Comparison of ENCODE assay signal across 8 cellular contexts in genomic region chr7:94301024-94301588, GRCh38.
DNase-seq lines count a peak whose midpoint lies in the region; ATAC-seq, FAIRE-seq and TF ChIP-seq lines count a peak whose summit lies in the region.

No MANE protein-coding gene starts in this region.

- no peak for TF ChIP-seq CTCF in MCF 10A (IDR thresholded peaks at IDR 0.05; ENCODE audit: unreplicated experiment)
- TF ChIP-seq CTCF in kidney epithelial cell (IDR thresholded peaks at IDR 0.05; ENCODE audit: insufficient read depth, low read length, poor library complexity, severe bottlenecking) = no peak
- TF ChIP-seq CTCF in thoracic aorta (IDR thresholded peaks at IDR 0.05) = no peak

- H3K4me3 ChIP-seq in kidney epithelial cell (ENCODE audit: low read depth, low read length) (no peak overlapping the region), thoracic aorta (no peak overlapping the region)

- peak overlapping the region; percentile 88 to 93 for H3K27ac ChIP-seq in thoracic aorta

- H3K36me3 ChIP-seq in kidney epithelial cell (ENCODE audit: control insufficient read depth, insufficient read depth, low read length) (no peaks in the 10 kb centered on the region), thoracic aorta (no peaks in the 10 kb centered on the region)

- peak; percentile 33 for FAIRE-seq in HTR-8/SVneo (lab: Jason Lieb, UNC)

- intact Hi-C loops in MCF 10A (cut with micrococcal nuclease) = loop anchor here (2.0 kb wide), 1 partner anchor 34 kb away; no protein-coding TSS in a partner anchor

- ATAC-seq in thoracic aorta (ENCODE audit: insufficient number of reproducible peaks, low FRiP score, low read depth) (peak; percentile 63), GM18861 (IDR thresholded peaks at IDR 0.05; ENCODE audit: unreplicated experiment) (no peak), HG03457 (IDR thresholded peaks at IDR 0.05; ENCODE audit: unreplicated experiment) (no peak)
- no peak for ATAC-seq in activated CD8-positive, alpha-beta T cell treated with anti-CD3 and anti-CD28 coated beads, Interleukin-2, amount 10 ng/mL, durations not matched to agents 7 days and 5 days
- ATAC-seq in activated CD4-positive, CD25-positive, alpha-beta regulatory T cell treated with anti-CD3 and anti-CD28 coated beads, Interleukin-2, amount 50 U/mL, for 24 hours = no peak

- peaks cover 41 to 80% of the 10 kb centered on the region in 2 donors for H3K4me1 ChIP-seq in thoracic aorta (ENCODE audit: control insufficient read depth in 1 of 2, low read depth in 2 of 2)

- DNase-seq in HTR-8/SVneo (ENCODE audit: insufficient read length, low spot score) = peak; percentile 62
- peak; percentile 92 for DNase-seq in MCF 10A (ENCODE audit: unreplicated experiment)
- peak; percentile 88 for DNase-seq in kidney epithelial cell (ENCODE audit: low read depth)
- DNase-seq in thoracic aorta (ENCODE audit: low spot score) = peak; percentile 63
- no peak for DNase-seq in activated CD8-positive, alpha-beta T cell treated with anti-CD3 and anti-CD28 coated beads, Interleukin-2, amount 10 ng/mL, durations not matched to agents 7 days and 5 days

- peak overlapping the region; percentile 86 for H3K27ac Mint-ChIP-seq in MCF 10A (ENCODE audit: low read depth, unreplicated experiment)
- H3K27ac Mint-ChIP-seq in activated CD8-positive, alpha-beta T cell treated with anti-CD3 and anti-CD28 coated beads, Interleukin-2, amount 10 ng/mL, durations not matched to agents 7 days and 5 days = no peak overlapping the region

- no peaks in the 10 kb centered on the region for H3K36me3 Mint-ChIP-seq in MCF 10A (ENCODE audit: insufficient read depth, unreplicated experiment)
- no peaks in the 10 kb centered on the region for H3K36me3 Mint-ChIP-seq in activated CD8-positive, alpha-beta T cell treated with anti-CD3 and anti-CD28 coated beads, Interleukin-2, amount 10 ng/mL, durations not matched to agents 7 days and 5 days (ENCODE audit: low read depth)

- peaks cover 7% of the 10 kb centered on the region for H3K9me3 Mint-ChIP-seq in MCF 10A (ENCODE audit: unreplicated experiment)
- H3K9me3 Mint-ChIP-seq in activated CD8-positive, alpha-beta T cell treated with anti-CD3 and anti-CD28 coated beads, Interleukin-2, amount 10 ng/mL, durations not matched to agents 7 days and 5 days (ENCODE audit: insufficient read depth) = no peaks in the 10 kb centered on the region

- H3K9me3 ChIP-seq in thoracic aorta = no peaks in the 10 kb centered on the region

- no peaks in the 10 kb centered on the region for H3K27me3 ChIP-seq in kidney epithelial cell (ENCODE audit: control insufficient read depth, insufficient read depth, low read length)
- no peaks in the 10 kb centered on the region for H3K27me3 ChIP-seq in thoracic aorta (replicated peaks; ENCODE audit: insufficient read depth)

- peaks cover 39% of the 10 kb centered on the region for H3K4me1 Mint-ChIP-seq in MCF 10A (ENCODE audit: insufficient read depth, unreplicated experiment)
- H3K4me1 Mint-ChIP-seq in activated CD8-positive, alpha-beta T cell treated with anti-CD3 and anti-CD28 coated beads, Interleukin-2, amount 10 ng/mL, durations not matched to agents 7 days and 5 days (ENCODE audit: low read depth) = no peaks in the 10 kb centered on the region

- CTCF ChIA-PET in MCF 10A (lab: Yijun Ruan, JAX) = interaction anchor here (0.5 to 9.2 kb wide), 8 partner anchors 10 to 1249 kb away, joined by 3 to 128 read pairs (median 4); partner anchors contain the start of gene COL1A2
- CTCF ChIA-PET in activated CD8-positive, alpha-beta T cell treated with anti-CD3 and anti-CD28 coated beads, Interleukin-2, amount 10 ng/mL, durations not matched to agents 7 days and 5 days (lab: Charles Lee) = no interaction called here

- POLR2A ChIA-PET in MCF 10A (lab: Yijun Ruan, JAX) = interaction anchor here (1.2 kb wide), 2 partner anchors 12 to 102 kb away, joined by 3 read pairs; no protein-coding TSS in a partner anchor
- POLR2A ChIA-PET in activated CD8-positive, alpha-beta T cell treated with anti-CD3 and anti-CD28 coated beads, Interleukin-2, amount 10 ng/mL, durations not matched to agents 7 days and 5 days (lab: Charles Lee) = interaction anchor here (0.6 kb wide), 1 partner anchor 111 kb away, joined by 3 read pairs; no protein-coding TSS in a partner anchor

- BruUV-seq in MCF 10A (replicated peaks; lab: Mats Ljungman, UMichigan) = no TSS peak

- H3K4me3 Mint-ChIP-seq in MCF 10A (ENCODE audit: unreplicated experiment) = peak overlapping the region; percentile 27
- H3K4me3 Mint-ChIP-seq in activated CD8-positive, alpha-beta T cell treated with anti-CD3 and anti-CD28 coated beads, Interleukin-2, amount 10 ng/mL, durations not matched to agents 7 days and 5 days = no peak overlapping the region

- no peaks in the 10 kb centered on the region for H3K27me3 Mint-ChIP-seq in MCF 10A (ENCODE audit: insufficient read depth, unreplicated experiment)
- H3K27me3 Mint-ChIP-seq in activated CD8-positive, alpha-beta T cell treated with anti-CD3 and anti-CD28 coated beads, Interleukin-2, amount 10 ng/mL, durations not matched to agents 7 days and 5 days (ENCODE audit: low read depth) = no peaks in the 10 kb centered on the region
